Comparison of ENCODE assay signal across 7 cellular contexts in the genomic region with DNA sequence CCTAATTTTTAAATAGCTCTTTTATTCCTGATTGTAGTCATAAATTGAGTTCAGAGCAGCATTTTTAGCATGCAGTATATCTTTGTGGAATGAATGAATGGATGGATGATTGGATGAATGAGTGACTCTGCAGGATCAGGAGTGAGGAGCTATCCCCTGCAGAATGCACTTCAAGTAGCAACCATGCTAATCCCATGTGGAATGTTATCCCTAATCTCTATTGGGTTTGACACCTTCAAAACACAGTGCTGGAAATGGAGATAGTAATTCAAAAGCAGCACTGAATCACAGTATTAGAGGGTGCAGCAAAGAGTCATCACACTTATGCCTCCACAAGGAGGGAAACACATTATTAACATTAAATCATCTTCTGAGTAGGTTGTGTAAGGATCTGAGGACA.
"Had no signal": no experiment of that assay in that cellular context is flagged by ENCODE, and none has a peak within 500 bp of the region (broad histone marks: within the 10 kb centered on the region; RNA-seq: fewer than 3 reads in every experiment).

No MANE protein-coding gene starts in this region.

- H3K9me3 ChIP-seq: HAP-1 had no signal

- H3K36me3 ChIP-seq: HAP-1 had no signal

- H3K4me1 ChIP-seq: HAP-1 had no signal

- DNase-seq: GM23248, GOT3, H7, HFFc6 had no signal

- H3K9ac ChIP-seq: GM23248 had no signal

- H3K27ac ChIP-seq: GM23248, HL-60 had no signal

- H3K27me3 Mint-ChIP-seq: IgD-negative memory B cell had no signal

- H3K27ac Mint-ChIP-seq: HFFc6, IgD-negative memory B cell had no signal

- H3K4me1 Mint-ChIP-seq: IgD-negative memory B cell had no signal

- H3K4me3 Mint-ChIP-seq: HFFc6, IgD-negative memory B cell had no signal

- H3K36me3 Mint-ChIP-seq: IgD-negative memory B cell had no signal

- H3K4me3 ChIP-seq: GM23248, HAP-1 had no signal
